Comparison of ENCODE assay signal across 13 cellular contexts in genomic region chr9:89850633-89851325, GRCh38.
DNase-seq lines count a peak whose midpoint lies in the region; ATAC-seq, FAIRE-seq and TF ChIP-seq lines count a peak whose summit lies in the region.
"Had no signal": no experiment of that assay in that cellular context is flagged by ENCODE, and none has a peak within 500 bp of the region (broad histone marks: within the 10 kb centered on the region; RNA-seq: fewer than 3 reads in every experiment).

No MANE protein-coding gene starts in this region.

- FAIRE-seq in astrocyte (lab: Jason Lieb, UNC): no peak
- FAIRE-seq: A204.1 had no signal

- H3K9ac ChIP-seq in astrocyte (ENCODE audit: low read length): no peak overlapping the region

- H3K36me3 ChIP-seq in astrocyte (ENCODE audit: insufficient read depth, low read length): no peaks in the 10 kb centered on the region
- H3K36me3 ChIP-seq in gastrocnemius medialis: no peaks in the 10 kb centered on the region
- H3K36me3 ChIP-seq in tibial nerve: no peaks in the 10 kb centered on the region
- H3K36me3 ChIP-seq: ascending aorta had no signal

- intact Hi-C loops in right cardiac atrium (cut with DNase I): no loop called here
- intact Hi-C loops in gastrocnemius medialis (cut with DNase I; ENCODE audit: low total_unique reads): no loop called here

- WGBS in right cardiac atrium: 67% methylated on average over 7 of the region's 7 CpGs
- WGBS in tibial nerve, 2 donors: 58 to 67% methylated on average over 7 of the region's 7 CpGs

- peak overlapping the region; percentile 32 for H3K4me2 ChIP-seq in astrocyte (ENCODE audit: low read length)

- H3K4me1 ChIP-seq in astrocyte (ENCODE audit: insufficient read depth, low read length) (no peaks in the 10 kb centered on the region), right cardiac atrium (ENCODE audit: control insufficient read depth, insufficient read depth, low read length) (no peaks in the 10 kb centered on the region), gastrocnemius medialis (peaks cover 0 to 8% of the 10 kb centered on the region in 2 donors), tibial nerve (no peaks in the 10 kb centered on the region)

- H3K4me3 ChIP-seq in astrocyte (ENCODE audit: insufficient read depth, low read depth, low read length) (no peak overlapping the region), right cardiac atrium (ENCODE audit: low read length) (no peak overlapping the region), gastrocnemius medialis (no peak overlapping the region), tibial nerve (no peak overlapping the region)
- H3K4me3 ChIP-seq: ascending aorta had no signal

- ATAC-seq in right cardiac atrium (peak; percentile 75 to 85), gastrocnemius medialis (peak; percentile 81 to 95)
- ATAC-seq: T-cell had no signal

- peaks cover 10% of the 10 kb centered on the region for H3K4me1 Mint-ChIP-seq in astrocyte (ENCODE audit: low read depth, unreplicated experiment)
- H3K4me1 Mint-ChIP-seq: T-cell had no signal

- H3K9me3 ChIP-seq in astrocyte (ENCODE audit: insufficient read depth, low read depth, low read length): no peaks in the 10 kb centered on the region
- no peaks in the 10 kb centered on the region for H3K9me3 ChIP-seq in right cardiac atrium (ENCODE audit: control insufficient read depth, low read length)
- H3K9me3 ChIP-seq in gastrocnemius medialis: no peaks in the 10 kb centered on the region
- no peaks in the 10 kb centered on the region for H3K9me3 ChIP-seq in tibial nerve
- H3K9me3 ChIP-seq: ascending aorta had no signal

- H3K27ac ChIP-seq in astrocyte (ENCODE audit: low read depth, low read length): no peak overlapping the region
- H3K27ac ChIP-seq in right cardiac atrium (ENCODE audit: low read length): no peak overlapping the region
- H3K27ac ChIP-seq in gastrocnemius medialis: no peak overlapping the region
- H3K27ac ChIP-seq in tibial nerve: no peak overlapping the region
- H3K27ac ChIP-seq: ascending aorta had no signal

- no peak for TF ChIP-seq CTCF in astrocyte (IDR thresholded peaks at IDR 0.05; ENCODE audit: insufficient read depth, low read depth, low read length)
- TF ChIP-seq CTCF in gastrocnemius medialis (IDR thresholded peaks at IDR 0.05 in 4 of 5, conservative IDR thresholded peaks at IDR 0.05 in 1 of 5): no peak
- no peak for TF ChIP-seq CTCF in tibial nerve (IDR thresholded peaks at IDR 0.05)

- in situ Hi-C loops in gastrocnemius medialis (cut with MboI; ENCODE audit: low sequenced_read_pairs in 4 of 4): no loop called here

- H2AFZ ChIP-seq in astrocyte (ENCODE audit: low read depth, low read length): no peak overlapping the region

- H3K27me3 ChIP-seq in astrocyte (ENCODE audit: insufficient read depth, low read length) (no peaks in the 10 kb centered on the region), right cardiac atrium (ENCODE audit: control insufficient read depth, insufficient read depth) (no peaks in the 10 kb centered on the region), gastrocnemius medialis (no peaks in the 10 kb centered on the region), tibial nerve (no peaks in the 10 kb centered on the region)
- H3K27me3 ChIP-seq: ascending aorta had no signal

- no peaks in the 10 kb centered on the region for H3K79me2 ChIP-seq in astrocyte (ENCODE audit: insufficient read depth, low read length)

- H3K36me3 Mint-ChIP-seq in astrocyte (ENCODE audit: low read depth, unreplicated experiment): no peaks in the 10 kb centered on the region
- H3K36me3 Mint-ChIP-seq: T-cell had no signal

- DNase-seq in DMS79 treated with DMSO at 0.1 percent for 48 hours (lab: John Stamatoyannopoulos, UW) (peak; percentile 4), DMS79 (lab: John Stamatoyannopoulos, UW) (no peak), astrocyte (ENCODE audit: low read depth) (peak; percentile 32), right cardiac atrium (peak; percentile 52 to 74 (median 73)), gastrocnemius medialis (peak; percentile 42 to 55), hippocampal formation (lab: John Stamatoyannopoulos, UW) (no peak), tibial nerve (ENCODE audit: low spot score in 2 of 2) (no peak), NCI-H2171 treated with DMSO at 0.1 percent for 48 hours (lab: John Stamatoyannopoulos, UW) (no peak)
- DNase-seq: DND-41, Karpas-422 had no signal

- H3K27ac Mint-ChIP-seq in astrocyte (ENCODE audit: unreplicated experiment): no peak overlapping the region
- H3K27ac Mint-ChIP-seq: T-cell had no signal

- peaks cover 48% of the 10 kb centered on the region for H3K27me3 Mint-ChIP-seq in astrocyte (ENCODE audit: low read depth, unreplicated experiment)

- TF ChIP-seq EP300 in tibial nerve (IDR thresholded peaks at IDR 0.05): no peak

- peaks cover 5% of the 10 kb centered on the region for H3K9me3 Mint-ChIP-seq in astrocyte (ENCODE audit: unreplicated experiment)
- H3K9me3 Mint-ChIP-seq: T-cell had no signal

- TF ChIP-seq POLR2A in gastrocnemius medialis (IDR thresholded peaks at IDR 0.05) (no peak), tibial nerve (IDR thresholded peaks at IDR 0.05) (no peak)

- H3K4me3 Mint-ChIP-seq in astrocyte (ENCODE audit: unreplicated experiment): peak overlapping the region; percentile 14
- H3K4me3 Mint-ChIP-seq: T-cell had no signal

- no peaks in the 10 kb centered on the region for H4K20me1 ChIP-seq in astrocyte (ENCODE audit: insufficient read depth, low read length)

Comparison
In these comparisons a context has a peak if more than half of its experiments do, and no peak if none do; other contexts are left out.
1. DNase-seq: peak in DMS79 treated with DMSO at 0.1 percent for 48 hours (single experiment), astrocyte (single experiment), right cardiac atrium (3 of 3) and gastrocnemius medialis (2 of 2); none in DMS79 (single experiment), hippocampal formation (0 of 2), tibial nerve (0 of 2) and NCI-H2171 treated with DMSO at 0.1 percent for 48 hours (single experiment).